8 cellular contexts compared by ENCODE assay signal in genomic region chr4:99885063-99885664, GRCh38. TPM values are rescaled to one million over a fixed set of nuclear protein-coding genes. Genes with fewer than 3 reads are reported as not detected.
DNase-seq lines count a peak whose midpoint lies in the region; ATAC-seq and TF ChIP-seq lines count a peak whose summit lies in the region.

No MANE protein-coding gene starts in this region.

- H3K4me1 ChIP-seq in heart left ventricle (peaks cover 0 to 10% (median under 1%) of the 10 kb centered on the region in 12 donors), thyroid gland (no peaks in the 10 kb centered on the region)

- H3K9me3 ChIP-seq in heart left ventricle (no peaks in the 10 kb centered on the region), thyroid gland (no peaks in the 10 kb centered on the region)

- DNase-seq in heart left ventricle (no peak), left ventricle myocardium superior (no peak), fibroblast of the aortic adventitia (ENCODE audit: low read depth) (peak; percentile 60), thyroid gland (peak in 1 of 2 donors; percentile 2), NCI-H1048 (lab: John Stamatoyannopoulos, UW) (no peak)

- TF ChIP-seq POLR2A in heart left ventricle (IDR thresholded peaks at IDR 0.05) = no peak
- no peak for TF ChIP-seq POLR2A in thyroid gland (IDR thresholded peaks at IDR 0.05)

- TF ChIP-seq CTCF in heart left ventricle (IDR thresholded peaks at IDR 0.05) (peak; percentile 23 to 58 (median 40)), fibroblast of the aortic adventitia (IDR thresholded peaks at IDR 0.05; ENCODE audit: insufficient read depth, low read length) (peak; percentile 43), thyroid gland (IDR thresholded peaks at IDR 0.05) (peak in 4 of 6 experiments; percentile 28 to 64 (median 54))

- intact Hi-C loops in heart left ventricle (cut with DNase I) = loop anchor here in 5 of 10 donors (5.0 to 10.0 kb wide), 3 partner anchors 70 to 323 kb away; partner anchors contain the start of genes DAPP1 (in 1 of the 5) and TRMT10A (in 1 of the 5)
- intact Hi-C loops in left ventricle myocardium superior (cut with micrococcal nuclease) = no loop called here
- intact Hi-C loops in thyroid gland (cut with DNase I) = no loop called here

- H3K27ac ChIP-seq in heart left ventricle (no peak overlapping the region), thyroid gland (no peak overlapping the region)

- H3K4me3 ChIP-seq in heart left ventricle (no peak overlapping the region), fibroblast of the aortic adventitia (ENCODE audit: low read depth, low read length) (no peak overlapping the region), thyroid gland (replicated peaks in 1 of 3) (no peak overlapping the region)

- peaks cover 0 to 82% (median 68%) of the 10 kb centered on the region in 9 donors for H3K36me3 ChIP-seq in heart left ventricle
- peaks cover 22 to 26% of the 10 kb centered on the region in 2 donors for H3K36me3 ChIP-seq in thyroid gland

- no peaks in the 10 kb centered on the region for H3K27me3 ChIP-seq in heart left ventricle
- H3K27me3 ChIP-seq in thyroid gland = no peaks in the 10 kb centered on the region

- ATAC-seq in heart left ventricle (no peak), left ventricle myocardium superior (no peak), HG03432 (IDR thresholded peaks at IDR 0.05; ENCODE audit: unreplicated experiment) (peak; percentile 57), SK-N-SH treated with all-trans-retinoic acid at 6 μM for 48 hours (peak; percentile 53; the same call in 1 of the 3 replicates), HG03139 (IDR thresholded peaks at IDR 0.05; ENCODE audit: unreplicated experiment) (no peak)

- 61 to 67% (median 64%) methylated on average over 2 of the region's 2 CpGs for WGBS in heart left ventricle, 4 donors
- 81 to 85% methylated on average over 2 of the region's 2 CpGs for WGBS in thyroid gland, 2 donors

TF ChIP-seq in SK-N-SH treated with all-trans-retinoic acid at 6 μM for 48 hours, 23 proteins besides CTCF, POLR2A, EP300 and RAD21:
- TF ChIP-seq RARB (CRISPR knock-in tag; IDR thresholded peaks at IDR 0.05) (no peak), BACH2 (CRISPR knock-in tag; IDR thresholded peaks at IDR 0.05; ENCODE audit: borderline replicate concordance) (no peak), ZNF70 (CRISPR knock-in tag; IDR thresholded peaks at IDR 0.05) (no peak)

RNA-seq across cellular contexts. Expression of gene LAMTOR3, which starts 9.1 kb away (rescaled TPM):
- 10 to 100 TPM; 26.6 to 40.0 (median 32.9) TPM for total RNA-seq in heart left ventricle
- polyA plus RNA-seq in heart left ventricle = 10 to 100 TPM; 34.1 to 36.7 TPM
- 38.9 TPM for total RNA-seq in left ventricle myocardium superior
- total RNA-seq in fibroblast of the aortic adventitia (ENCODE audit: low replicate concordance) = 11.5 and 69.9 TPM in 2 replicates
- 100 to 1,000 TPM in 1 of 4 donors, 10 to 100 TPM in 3; 67.5 to 103 (median 86.1) TPM for total RNA-seq in thyroid gland

Comparison
In these comparisons a context has a peak if more than half of its experiments do, and no peak if none do; other contexts are left out.
1. ATAC-seq: peak in HG03432 (single experiment) and SK-N-SH treated with all-trans-retinoic acid at 6 μM for 48 hours (single experiment); none in heart left ventricle (0 of 4), left ventricle myocardium superior (single experiment) and HG03139 (single experiment).
2. Peak in every context shown above with its lines, with median percentiles within 50 percentile points of each other: CTCF ChIP-seq.